Comparison of ENCODE assay signal across 1 cellular context in the genomic region with DNA sequence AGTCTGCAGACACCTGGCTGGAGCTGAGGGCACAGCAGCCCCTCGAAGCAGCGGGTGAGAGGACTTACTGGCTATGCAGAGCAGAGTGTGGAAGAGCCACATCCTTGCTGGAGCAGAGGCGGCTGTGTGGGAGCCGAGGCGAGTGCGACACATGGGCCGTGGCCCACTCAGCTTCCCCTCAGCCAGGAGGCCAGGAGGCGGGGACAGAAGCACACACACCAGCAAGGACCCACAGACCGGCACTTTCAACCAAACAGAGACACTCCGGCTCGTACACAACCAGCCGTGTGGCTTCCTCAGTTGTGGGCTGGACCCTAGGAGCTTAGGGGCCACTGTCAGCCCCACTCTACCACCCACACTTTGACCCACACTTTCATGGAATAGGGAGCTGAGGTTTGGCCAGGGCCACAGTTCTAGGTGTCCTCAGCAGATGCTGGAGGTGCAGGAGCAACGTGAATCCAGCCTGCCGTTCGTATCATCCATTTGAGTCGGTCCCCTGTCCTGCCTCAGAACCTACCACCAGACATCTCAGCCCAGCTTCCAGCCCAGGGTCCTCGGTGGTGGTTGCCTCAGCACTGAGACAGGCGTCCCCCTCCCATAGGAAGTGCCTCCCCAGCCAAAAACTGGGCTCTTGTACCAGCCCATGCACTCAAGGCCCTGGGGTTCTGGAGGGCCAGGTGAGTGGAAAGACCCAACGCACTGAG.
TF ChIP-seq lines count a peak whose summit lies in the region.

A gene with protein sequence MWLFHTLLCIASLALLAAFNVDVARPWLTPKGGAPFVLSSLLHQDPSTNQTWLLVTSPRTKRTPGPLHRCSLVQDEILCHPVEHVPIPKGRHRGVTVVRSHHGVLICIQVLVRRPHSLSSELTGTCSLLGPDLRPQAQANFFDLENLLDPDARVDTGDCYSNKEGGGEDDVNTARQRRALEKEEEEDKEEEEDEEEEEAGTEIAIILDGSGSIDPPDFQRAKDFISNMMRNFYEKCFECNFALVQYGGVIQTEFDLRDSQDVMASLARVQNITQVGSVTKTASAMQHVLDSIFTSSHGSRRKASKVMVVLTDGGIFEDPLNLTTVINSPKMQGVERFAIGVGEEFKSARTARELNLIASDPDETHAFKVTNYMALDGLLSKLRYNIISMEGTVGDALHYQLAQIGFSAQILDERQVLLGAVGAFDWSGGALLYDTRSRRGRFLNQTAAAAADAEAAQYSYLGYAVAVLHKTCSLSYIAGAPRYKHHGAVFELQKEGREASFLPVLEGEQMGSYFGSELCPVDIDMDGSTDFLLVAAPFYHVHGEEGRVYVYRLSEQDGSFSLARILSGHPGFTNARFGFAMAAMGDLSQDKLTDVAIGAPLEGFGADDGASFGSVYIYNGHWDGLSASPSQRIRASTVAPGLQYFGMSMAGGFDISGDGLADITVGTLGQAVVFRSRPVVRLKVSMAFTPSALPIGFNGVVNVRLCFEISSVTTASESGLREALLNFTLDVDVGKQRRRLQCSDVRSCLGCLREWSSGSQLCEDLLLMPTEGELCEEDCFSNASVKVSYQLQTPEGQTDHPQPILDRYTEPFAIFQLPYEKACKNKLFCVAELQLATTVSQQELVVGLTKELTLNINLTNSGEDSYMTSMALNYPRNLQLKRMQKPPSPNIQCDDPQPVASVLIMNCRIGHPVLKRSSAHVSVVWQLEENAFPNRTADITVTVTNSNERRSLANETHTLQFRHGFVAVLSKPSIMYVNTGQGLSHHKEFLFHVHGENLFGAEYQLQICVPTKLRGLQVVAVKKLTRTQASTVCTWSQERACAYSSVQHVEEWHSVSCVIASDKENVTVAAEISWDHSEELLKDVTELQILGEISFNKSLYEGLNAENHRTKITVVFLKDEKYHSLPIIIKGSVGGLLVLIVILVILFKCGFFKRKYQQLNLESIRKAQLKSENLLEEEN (minus strand): TSS at position 146 of the 704 bp plus-strand sequence. CDS start 44 bp downstream, at position 102.

TF ChIP-seq in A549, 52 proteins besides CTCF, POLR2A, EP300 and RAD21 (continued from another document):
- TF ChIP-seq, protein P1, sequence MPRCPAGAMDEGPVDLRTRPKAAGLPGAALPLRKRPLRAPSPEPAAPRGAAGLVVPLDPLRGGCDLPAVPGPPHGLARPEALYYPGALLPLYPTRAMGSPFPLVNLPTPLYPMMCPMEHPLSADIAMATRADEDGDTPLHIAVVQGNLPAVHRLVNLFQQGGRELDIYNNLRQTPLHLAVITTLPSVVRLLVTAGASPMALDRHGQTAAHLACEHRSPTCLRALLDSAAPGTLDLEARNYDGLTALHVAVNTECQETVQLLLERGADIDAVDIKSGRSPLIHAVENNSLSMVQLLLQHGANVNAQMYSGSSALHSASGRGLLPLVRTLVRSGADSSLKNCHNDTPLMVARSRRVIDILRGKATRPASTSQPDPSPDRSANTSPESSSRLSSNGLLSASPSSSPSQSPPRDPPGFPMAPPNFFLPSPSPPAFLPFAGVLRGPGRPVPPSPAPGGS (IDR thresholded peaks at IDR 0.05) = no peak
- TF ChIP-seq CHD2 (IDR thresholded peaks at IDR 0.05; ENCODE audit: low read length, partially characterized antibody) (no peak), RARB (CRISPR knock-in tag; IDR thresholded peaks at IDR 0.05) (no peak), ZSCAN20 (CRISPR knock-in tag; IDR thresholded peaks at IDR 0.05) (no peak), FOSB (CRISPR knock-in tag; IDR thresholded peaks at IDR 0.05) (no peak)
- TF ChIP-seq, protein P2, sequence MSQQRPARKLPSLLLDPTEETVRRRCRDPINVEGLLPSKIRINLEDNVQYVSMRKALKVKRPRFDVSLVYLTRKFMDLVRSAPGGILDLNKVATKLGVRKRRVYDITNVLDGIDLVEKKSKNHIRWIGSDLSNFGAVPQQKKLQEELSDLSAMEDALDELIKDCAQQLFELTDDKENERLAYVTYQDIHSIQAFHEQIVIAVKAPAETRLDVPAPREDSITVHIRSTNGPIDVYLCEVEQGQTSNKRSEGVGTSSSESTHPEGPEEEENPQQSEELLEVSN (IDR thresholded peaks at IDR 0.05; ENCODE audit: borderline replicate concordance, low read depth) = no peak
